25 cellular contexts compared by ENCODE assay signal in genomic region chr1:240914506-240914905, GRCh38.
"Had no signal": no experiment of that assay in that cellular context is flagged by ENCODE, and none has a peak within 500 bp of the region (broad histone marks: within the 10 kb centered on the region; RNA-seq: fewer than 3 reads in every experiment).

No MANE protein-coding gene starts in this region.

- H3K9me3 ChIP-seq: heart left ventricle, mucosa of descending colon, suprapubic skin, thyroid gland had no signal

- H3K4me3 Mint-ChIP-seq: central memory CD8-positive, alpha-beta T cell; natural killer cell treated with Interleukin-12 subunit alpha and Interleukin-12 subunit beta and Interleukin-15 and Interleukin-18, amount 100 ng/mL, for 72 hours; type B pancreatic cell had no signal

- H3K4me1 Mint-ChIP-seq: central memory CD8-positive, alpha-beta T cell had no signal

- H3K27me3 Mint-ChIP-seq: central memory CD8-positive, alpha-beta T cell; natural killer cell treated with Interleukin-12 subunit alpha and Interleukin-12 subunit beta and Interleukin-15 and Interleukin-18, amount 100 ng/mL, for 72 hours had no signal

- FAIRE-seq: islet of Langerhans, urothelium cell line had no signal

- H3K4me3 ChIP-seq: dorsolateral prefrontal cortex, heart left ventricle, mucosa of descending colon, skin epidermis, suprapubic skin, thyroid gland had no signal

- H3K9ac ChIP-seq: parathyroid adenoma had no signal

- H3K36me3 ChIP-seq: heart left ventricle, suprapubic skin, thyroid gland had no signal

- H3K36me3 Mint-ChIP-seq: natural killer cell treated with Interleukin-12 subunit alpha and Interleukin-12 subunit beta and Interleukin-15 and Interleukin-18, amount 100 ng/mL, for 72 hours; type B pancreatic cell had no signal

- H3K27ac Mint-ChIP-seq: natural killer cell treated with Interleukin-12 subunit alpha and Interleukin-12 subunit beta and Interleukin-15 and Interleukin-18, amount 100 ng/mL, for 72 hours; type B pancreatic cell had no signal

- H3K4me1 ChIP-seq: heart left ventricle, parathyroid adenoma, suprapubic skin, thyroid gland had no signal

- ATAC-seq: esophagus mucosa; heart left ventricle; left lobe of liver; mucosa of descending colon; natural killer cell treated with Interleukin-12 subunit alpha and Interleukin-12 subunit beta and Interleukin-15 and Interleukin-18, amount 100 ng/mL, for 72 hours; sciatic nerve had no signal

- H3K27ac ChIP-seq: dorsolateral prefrontal cortex, heart left ventricle, parathyroid adenoma, skin epidermis, suprapubic skin, thyroid gland had no signal

- H3K27me3 ChIP-seq: dorsolateral prefrontal cortex, heart left ventricle, suprapubic skin, thyroid gland had no signal

- DNase-seq: cortex of kidney; dorsolateral prefrontal cortex; effector CD8-positive, alpha-beta T cell; foreskin melanocyte; heart left ventricle; hippocampal formation; kidney glomerular epithelial cell; mammary epithelial cell; mucosa of descending colon; occipital lobe; stimulated activated CD4-positive, alpha-beta T cell treated with anti-CD3 and anti-CD28 coated beads, Interleukin-12 subunit alpha, Interleukin-12 subunit beta, amount 100 ng/mL, for 4 hours; stimulated activated CD4-positive, alpha-beta T cell treated with anti-CD3 and anti-CD28 coated beads, Interleukin-2, amount 100 ng/mL, for 48 hours; stimulated activated naive CD4-positive, alpha-beta T cell treated with Interleukin-2 at 50 U/mL for 16 hours; thyroid gland had no signal
